In the genomic region with DNA sequence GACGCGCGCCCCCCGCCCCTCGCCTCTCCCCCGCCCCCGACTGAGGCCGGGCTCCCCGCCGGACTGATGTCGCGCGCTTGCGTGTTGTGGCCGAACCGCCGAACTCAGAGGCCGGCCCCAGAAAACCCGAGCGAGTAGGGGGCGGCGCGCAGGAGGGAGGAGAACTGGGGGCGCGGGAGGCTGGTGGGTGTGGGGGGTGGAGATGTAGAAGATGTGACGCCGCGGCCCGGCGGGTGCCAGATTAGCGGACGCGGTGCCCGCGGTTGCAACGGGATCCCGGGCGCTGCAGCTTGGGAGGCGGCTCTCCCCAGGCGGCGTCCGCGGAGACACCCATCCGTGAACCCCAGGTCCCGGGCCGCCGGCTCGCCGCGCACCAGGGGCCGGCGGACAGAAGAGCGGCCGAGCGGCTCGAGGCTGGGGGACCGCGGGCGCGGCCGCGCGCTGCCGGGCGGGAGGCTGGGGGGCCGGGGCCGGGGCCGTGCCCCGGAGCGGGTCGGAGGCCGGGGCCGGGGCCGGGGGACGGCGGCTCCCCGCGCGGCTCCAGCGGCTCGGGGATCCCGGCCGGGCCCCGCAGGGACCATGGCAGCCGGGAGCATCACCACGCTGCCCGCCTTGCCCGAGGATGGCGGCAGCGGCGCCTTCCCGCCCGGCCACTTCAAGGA, we compare ENCODE assay signal across 8 cellular contexts. TPM values are rescaled to one million over a fixed set of nuclear protein-coding genes. Genes with fewer than 3 reads are reported as not detected.
DNase-seq lines count a peak whose midpoint lies in the region; ATAC-seq lines count a peak whose summit lies in the region.

Gene FGF2, plus strand, starts transcription at position 236 of the 662 bp plus-strand sequence. Its CDS starts 344 bp downstream, at position 580.

- peak; percentile 11 for ATAC-seq in GM18517 (IDR thresholded peaks at IDR 0.05; ENCODE audit: unreplicated experiment)
- ATAC-seq in HG02973 (IDR thresholded peaks at IDR 0.05; ENCODE audit: unreplicated experiment), result peak; percentile 12

- H3K9me3 ChIP-seq in SJSA1 (replicated peaks) (no peaks in the 10 kb centered on the region), skeletal muscle satellite cell (replicated peaks; ENCODE audit: low read length) (no peaks in the 10 kb centered on the region)

- peak; percentile 86 for DNase-seq in AG08396 (ENCODE audit: low spot score)
- peak; percentile 42 to 84 for DNase-seq in SJSA1 (ENCODE audit: low read depth in 1 of 2, low spot score in 2 of 2)
- DNase-seq in cerebellar cortex (ENCODE audit: low spot score), result peak; percentile 47
- peak; percentile 56 for DNase-seq in iris pigment epithelial cell (ENCODE audit: low read depth)
- no peak for DNase-seq in foreskin melanocyte

- H3K4me3 ChIP-seq in SJSA1 (peak within 1 kb of the TSS; percentile 88), skeletal muscle satellite cell (ENCODE audit: low read length) (peak within 1 kb of the TSS; percentile 88)

- peak within 1 kb of the TSS; percentile 72 for H3K27ac ChIP-seq in SJSA1

- peak within 1 kb of the TSS; percentile 84 for H3K4me2 ChIP-seq in skeletal muscle satellite cell (ENCODE audit: low read length)

- H3K36me3 ChIP-seq in SJSA1, result peaks cover 26% of the 10 kb centered on the region
- H3K36me3 ChIP-seq in skeletal muscle satellite cell (ENCODE audit: insufficient read depth, low read length), result peaks cover 3% of the 10 kb centered on the region

- H3K27me3 ChIP-seq in SJSA1 (replicated peaks), result no peaks in the 10 kb centered on the region
- H3K27me3 ChIP-seq in skeletal muscle satellite cell (ENCODE audit: control insufficient read depth, insufficient read depth, low read length), result no peaks in the 10 kb centered on the region

- H3K4me1 ChIP-seq in SJSA1 (replicated peaks) (peaks cover 38% of the 10 kb centered on the region), skeletal muscle satellite cell (ENCODE audit: control insufficient read depth, insufficient read depth, low read length) (peaks cover 36% of the 10 kb centered on the region)

- H3K9ac ChIP-seq in skeletal muscle satellite cell (ENCODE audit: low read depth, low read length), result peak within 1 kb of the TSS; percentile 89

RNA-seq across cellular contexts. Expression of gene FGF2, which starts in this region (rescaled TPM):
- 34.9 and 42.9 TPM in 2 replicates for total RNA-seq in SJSA1 (2014; rRNA removed; shearing (Covaris generic))
- 26.9 and 53.0 TPM in 2 replicates for total RNA-seq in skeletal muscle satellite cell (2012; rRNA removed)
